Comparison of ENCODE assay signal across 24 cellular contexts in genomic region chr3:30305021-30305420, GRCh38.
"Had no signal": no experiment of that assay in that cellular context is flagged by ENCODE, and none has a peak within 500 bp of the region (broad histone marks: within the 10 kb centered on the region; RNA-seq: fewer than 3 reads in every experiment).

No MANE protein-coding gene starts in this region.

- H3K27ac Mint-ChIP-seq: activated B cell treated with CpG ODN at 0.5 μM for 24 hours; activated CD8-positive, alpha-beta memory T cell treated with anti-CD3 and anti-CD28 coated beads, Interleukin-2, amount 10 ng/mL, durations not matched to agents 7 days and 5 days; activated CD8-positive, alpha-beta T cell treated with anti-CD3 and anti-CD28 coated beads for 36 hours; activated naive CD8-positive, alpha-beta T cell; activated T-cell treated with anti-CD3 and anti-CD28 coated beads, Interleukin-2, amount 50 U/mL, for 72 hours; natural killer cell treated with Interleukin-12 subunit alpha and Interleukin-12 subunit beta and Interleukin-15 and Interleukin-18, amount 100 ng/mL, for 72 hours; T-helper 2 cell treated with Interferon-gamma antibody and Interleukin-4, amounts not matched to agents 5 μg/mL and 100 μg/mL, for 36 hours had no signal

- DNase-seq: activated B cell treated with CpG ODN at 0.5 μM for 24 hours; activated CD4-positive, alpha-beta T cell treated with anti-CD3 and anti-CD28 coated beads, Interleukin-2, amount 50 U/mL, for 1 hour; activated CD8-positive, alpha-beta memory T cell treated with anti-CD3 and anti-CD28 coated beads, Interleukin-2, amount 10 ng/mL, durations not matched to agents 7 days and 5 days; activated CD8-positive, alpha-beta T cell treated with anti-CD3 and anti-CD28 coated beads for 36 hours; activated naive CD4-positive, alpha-beta T cell treated with Interleukin-2 at 50 U/mL for 16 hours; activated T-cell treated with anti-CD3 and anti-CD28 coated beads, Interleukin-2, amount 50 U/mL, for 72 hours; aorta; brain microvascular endothelial cell; heart right ventricle; kidney glomerular epithelial cell; left ventricle myocardium inferior; mesendoderm; spleen; stimulated activated naive CD4-positive, alpha-beta T cell treated with Interleukin-2 at 50 U/mL for 16 hours; trophoblast cell; uterus had no signal

- H3K27me3 Mint-ChIP-seq: activated CD8-positive, alpha-beta T cell treated with anti-CD3 and anti-CD28 coated beads for 36 hours; activated naive CD8-positive, alpha-beta T cell had no signal

- ATAC-seq: activated CD8-positive, alpha-beta memory T cell treated with anti-CD3 and anti-CD28 coated beads, Interleukin-2, amount 10 ng/mL, durations not matched to agents 7 days and 5 days; activated CD8-positive, alpha-beta T cell treated with anti-CD3 and anti-CD28 coated beads for 36 hours; activated T-cell treated with anti-CD3 and anti-CD28 coated beads, Interleukin-2, amount 50 U/mL, for 72 hours; foreskin keratinocyte; heart right ventricle; natural killer cell treated with Interleukin-12 subunit alpha and Interleukin-12 subunit beta and Interleukin-15 and Interleukin-18, amount 100 ng/mL, for 72 hours had no signal

- H3K4me3 ChIP-seq: esophagus muscularis mucosa, heart right ventricle, left ventricle myocardium inferior, lung, right atrium auricular region, spleen, thoracic aorta, uterus had no signal

- H3K4me1 Mint-ChIP-seq: activated B cell treated with CpG ODN at 0.5 μM for 24 hours had no signal

- H3K27me3 ChIP-seq: brain microvascular endothelial cell, esophagus muscularis mucosa, foreskin keratinocyte, heart right ventricle, right atrium auricular region, spleen, uterus had no signal

- H3K36me3 ChIP-seq: brain microvascular endothelial cell, esophagus muscularis mucosa, heart right ventricle, left ventricle myocardium inferior, right atrium auricular region, spleen, thoracic aorta, uterus had no signal

- H3K4me1 ChIP-seq: right atrium auricular region had no signal

- H3K4me3 Mint-ChIP-seq: activated B cell treated with CpG ODN at 0.5 μM for 24 hours; activated CD8-positive, alpha-beta memory T cell treated with anti-CD3 and anti-CD28 coated beads, Interleukin-2, amount 10 ng/mL, durations not matched to agents 7 days and 5 days; activated CD8-positive, alpha-beta T cell treated with anti-CD3 and anti-CD28 coated beads for 36 hours; activated naive CD8-positive, alpha-beta T cell; activated T-cell treated with anti-CD3 and anti-CD28 coated beads, Interleukin-2, amount 50 U/mL, for 72 hours; natural killer cell treated with Interleukin-12 subunit alpha and Interleukin-12 subunit beta and Interleukin-15 and Interleukin-18, amount 100 ng/mL, for 72 hours; T-helper 2 cell treated with Interferon-gamma antibody and Interleukin-4, amounts not matched to agents 5 μg/mL and 100 μg/mL, for 36 hours had no signal

- H3K9me3 ChIP-seq: thoracic aorta, uterus had no signal

- H3K27ac ChIP-seq: brain microvascular endothelial cell, esophagus muscularis mucosa, foreskin keratinocyte, heart right ventricle, left ventricle myocardium inferior, right atrium auricular region, spleen, thoracic aorta, uterus had no signal
